ENCODE assay signal across 19 cellular contexts in the genomic region with DNA sequence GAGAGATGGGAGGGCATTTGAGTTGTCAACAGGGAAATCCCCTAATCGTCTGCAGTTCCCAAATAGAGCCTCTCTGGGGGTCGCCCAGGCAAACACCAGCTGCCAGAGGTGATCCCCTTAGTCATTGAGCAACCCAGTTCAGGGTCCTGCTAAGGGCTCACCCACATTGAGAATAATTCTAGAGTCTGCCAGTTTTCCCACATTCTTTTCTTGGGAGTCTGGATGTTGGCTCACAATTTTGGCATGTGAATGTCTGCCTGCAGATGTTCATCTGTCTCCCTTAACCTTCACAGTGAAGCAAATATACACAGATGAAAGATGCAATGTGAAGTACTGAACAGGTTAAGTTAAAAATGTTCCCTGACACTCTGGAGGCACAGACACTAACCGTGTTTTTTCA.
DNase-seq lines count a peak whose midpoint lies in the region; ATAC-seq and TF ChIP-seq lines count a peak whose summit lies in the region.
"Had no signal": no experiment of that assay in that cellular context is flagged by ENCODE, and none has a peak within 500 bp of the region (broad histone marks: within the 10 kb centered on the region; RNA-seq: fewer than 3 reads in every experiment).

No MANE protein-coding gene starts in this region.

- H3K4me3 ChIP-seq in foreskin fibroblast (ENCODE audit: low read depth in 1 of 2, low read length in 2 of 2), result no peak overlapping the region
- H3K4me3 ChIP-seq: BLaER1, K562, Peyer's patch, SJCRH30 had no signal

- DNase-seq in AG08395 (ENCODE audit: low spot score) (peak; percentile 59), GM03348 (ENCODE audit: low spot score) (peak; percentile 44), amniotic epithelial cell (ENCODE audit: low read depth) (peak; percentile 62), foreskin fibroblast (peak; percentile 20 to 72), NCI-H187 (lab: John Stamatoyannopoulos, UW) (no peak), activated gamma-delta T cell treated with Interleukin-2 at 50 U/mL for 16 hours (no peak)
- DNase-seq: CD4-positive, alpha-beta T cell; COR-L47; DMS79 treated with DMSO at 0.1 percent for 48 hours; H7; NCI-H1092; NCI-H2029; NCI-H82; Peyer's patch; SJCRH30 had no signal

- ATAC-seq in HG03175 (IDR thresholded peaks at IDR 0.05; ENCODE audit: unreplicated experiment) (no peak), GM19467 (IDR thresholded peaks at IDR 0.05; ENCODE audit: unreplicated experiment) (no peak)
- ATAC-seq: K562 had no signal

- TF ChIP-seq CTCF in foreskin fibroblast (IDR thresholded peaks at IDR 0.05; ENCODE audit: low read depth, low read length), result no peak

Comparison
In these comparisons a context has a peak if more than half of its experiments do, and no peak if none do; other contexts are left out.
1. DNase-seq: peak in AG08395 (single experiment), GM03348 (single experiment), amniotic epithelial cell (single experiment) and foreskin fibroblast (2 of 2); none in NCI-H187 (0 of 2) and activated gamma-delta T cell treated with Interleukin-2 at 50 U/mL for 16 hours (single experiment).